ENCODE assay signal across 8 cellular contexts in genomic region chr19:45340232-45340898, GRCh38. TPM values are rescaled to one million over a fixed set of nuclear protein-coding genes. Genes with fewer than 3 reads are reported as not detected.
DNase-seq lines count a peak whose midpoint lies in the region; ATAC-seq and TF ChIP-seq lines count a peak whose summit lies in the region.

Gene KLC3, plus strand, starts transcription at chr19:45340750. Its CDS starts 4,792 bp downstream, at chr19:45345542.

- H3K27me3 ChIP-seq in kidney epithelial cell (ENCODE audit: control insufficient read depth, insufficient read depth, low read length): peaks cover 16% of the 10 kb centered on the region

- no peaks in the 10 kb centered on the region for H3K9me3 ChIP-seq in ES-I3 (ENCODE audit: control insufficient read depth, insufficient read depth, low read length)

- peak within 1 kb of the TSS; percentile 29 for H3K4me3 ChIP-seq in kidney epithelial cell (ENCODE audit: low read depth, low read length)

- H3K36me3 Mint-ChIP-seq in activated naive CD4-positive, alpha-beta T cell treated with anti-CD3 and anti-CD28 coated beads, Interleukin-2, amount 10 ng/mL, durations not matched to agents 7 days and 5 days: no peaks in the 10 kb centered on the region
- H3K36me3 Mint-ChIP-seq in stimulated activated naive CD8-positive, alpha-beta T cell treated with anti-CD3 and anti-CD28 coated beads, Interleukin-15, Interleukin-2, amounts not matched to agents 100 ng/mL and 50 ng/mL, for 24 hours (ENCODE audit: low read depth): no peaks in the 10 kb centered on the region

- peak within 1 kb of the TSS; percentile 34 for H3K4me3 Mint-ChIP-seq in activated naive CD4-positive, alpha-beta T cell treated with anti-CD3 and anti-CD28 coated beads, Interleukin-2, amount 10 ng/mL, durations not matched to agents 7 days and 5 days
- H3K4me3 Mint-ChIP-seq in stimulated activated naive CD8-positive, alpha-beta T cell treated with anti-CD3 and anti-CD28 coated beads, Interleukin-15, Interleukin-2, amounts not matched to agents 100 ng/mL and 50 ng/mL, for 24 hours: peak within 1 kb of the TSS; percentile 50

- no peak for ATAC-seq in HG02981 (IDR thresholded peaks at IDR 0.05; ENCODE audit: unreplicated experiment)
- ATAC-seq in HG02840 (IDR thresholded peaks at IDR 0.05; ENCODE audit: low FRiP score, unreplicated experiment): no peak
- ATAC-seq in GM21515 (IDR thresholded peaks at IDR 0.05; ENCODE audit: unreplicated experiment): no peak

- peak; percentile 45 for DNase-seq in NCI-H748 treated with DMSO at 0.1 percent for 48 hours (lab: John Stamatoyannopoulos, UW)
- DNase-seq in activated naive CD4-positive, alpha-beta T cell treated with anti-CD3 and anti-CD28 coated beads, Interleukin-2, amount 10 ng/mL, durations not matched to agents 7 days and 5 days: peak; percentile 59
- no peak for DNase-seq in kidney epithelial cell (ENCODE audit: low read depth)

- CTCF ChIA-PET in activated naive CD4-positive, alpha-beta T cell treated with anti-CD3 and anti-CD28 coated beads, Interleukin-2, amount 10 ng/mL, durations not matched to agents 7 days and 5 days (lab: Charles Lee): interaction anchor here (0.5 kb wide), 1 partner anchor 128 kb away, joined by 3 read pairs; no protein-coding TSS in a partner anchor

- H3K4me1 ChIP-seq in ES-I3 (ENCODE audit: insufficient read depth, low read length): no peaks in the 10 kb centered on the region; the same call in 1 of the 2 replicates

- no peaks in the 10 kb centered on the region for H3K9me3 Mint-ChIP-seq in activated naive CD4-positive, alpha-beta T cell treated with anti-CD3 and anti-CD28 coated beads, Interleukin-2, amount 10 ng/mL, durations not matched to agents 7 days and 5 days
- H3K9me3 Mint-ChIP-seq in stimulated activated naive CD8-positive, alpha-beta T cell treated with anti-CD3 and anti-CD28 coated beads, Interleukin-15, Interleukin-2, amounts not matched to agents 100 ng/mL and 50 ng/mL, for 24 hours: no peaks in the 10 kb centered on the region

- peaks cover 10% of the 10 kb centered on the region for H3K4me1 Mint-ChIP-seq in activated naive CD4-positive, alpha-beta T cell treated with anti-CD3 and anti-CD28 coated beads, Interleukin-2, amount 10 ng/mL, durations not matched to agents 7 days and 5 days
- peaks cover 4% of the 10 kb centered on the region for H3K4me1 Mint-ChIP-seq in stimulated activated naive CD8-positive, alpha-beta T cell treated with anti-CD3 and anti-CD28 coated beads, Interleukin-15, Interleukin-2, amounts not matched to agents 100 ng/mL and 50 ng/mL, for 24 hours (ENCODE audit: low read depth)

- H3K9ac ChIP-seq in ES-I3 (ENCODE audit: low read depth, low read length): peak within 1 kb of the TSS; percentile 92

- no peaks in the 10 kb centered on the region for H3K36me3 ChIP-seq in ES-I3 (ENCODE audit: insufficient read depth, low read length)
- H3K36me3 ChIP-seq in kidney epithelial cell (ENCODE audit: control insufficient read depth, insufficient read depth, low read length): no peaks in the 10 kb centered on the region

- peaks cover 39% of the 10 kb centered on the region for H3K27me3 Mint-ChIP-seq in activated naive CD4-positive, alpha-beta T cell treated with anti-CD3 and anti-CD28 coated beads, Interleukin-2, amount 10 ng/mL, durations not matched to agents 7 days and 5 days
- H3K27me3 Mint-ChIP-seq in stimulated activated naive CD8-positive, alpha-beta T cell treated with anti-CD3 and anti-CD28 coated beads, Interleukin-15, Interleukin-2, amounts not matched to agents 100 ng/mL and 50 ng/mL, for 24 hours: peaks cover 25% of the 10 kb centered on the region

- no peak within 1 kb of the TSS for H3K27ac Mint-ChIP-seq in activated naive CD4-positive, alpha-beta T cell treated with anti-CD3 and anti-CD28 coated beads, Interleukin-2, amount 10 ng/mL, durations not matched to agents 7 days and 5 days
- H3K27ac Mint-ChIP-seq in stimulated activated naive CD8-positive, alpha-beta T cell treated with anti-CD3 and anti-CD28 coated beads, Interleukin-15, Interleukin-2, amounts not matched to agents 100 ng/mL and 50 ng/mL, for 24 hours: no peak within 1 kb of the TSS

- no peak for TF ChIP-seq CTCF in kidney epithelial cell (IDR thresholded peaks at IDR 0.05; ENCODE audit: insufficient read depth, low read length, poor library complexity, severe bottlenecking)

RNA-seq across cellular contexts. Expression of gene KLC3, which starts in this region (rescaled TPM):
- 8.6 and 8.9 TPM in 2 replicates for total RNA-seq in kidney epithelial cell
